23 cellular contexts compared by ENCODE assay signal in genomic region chr2:28343971-28344715, GRCh38. TPM values are rescaled to one million over a fixed set of nuclear protein-coding genes. Genes with fewer than 3 reads are reported as not detected.
DNase-seq lines count a peak whose midpoint lies in the region; ATAC-seq, FAIRE-seq and TF ChIP-seq lines count a peak whose summit lies in the region.
"Had no signal": no experiment of that assay in that cellular context is flagged by ENCODE, and none has a peak within 500 bp of the region (broad histone marks: within the 10 kb centered on the region; RNA-seq: fewer than 3 reads in every experiment).

No MANE protein-coding gene starts in this region.

- no peak overlapping the region for H2BK120ac ChIP-seq in trophoblast cell (ENCODE audit: insufficient read depth, low read length, poor library complexity)

- WGBS in trophoblast cell (ENCODE audit: extremely low coverage, insufficient coverage, insufficient read length) = no CpG with 5 or more reads among the region's 20 CpGs
- 89 to 93% (median 91%) methylated on average over 20 of the region's 20 CpGs for WGBS in small intestine, 3 donors

- no peak overlapping the region for H3K18ac ChIP-seq in trophoblast cell (ENCODE audit: low read length)

- no peak overlapping the region for H3K4ac ChIP-seq in trophoblast cell (ENCODE audit: low read depth, low read length)

- no peak for TF ChIP-seq POLR2A in uterus (IDR thresholded peaks at IDR 0.05)

- peaks cover 42% of the 10 kb centered on the region for H3K4me1 ChIP-seq in left ventricle myocardium inferior
- H3K4me1 ChIP-seq in right atrium auricular region = peaks cover 3 to 47% of the 10 kb centered on the region in 2 donors
- H3K4me1 ChIP-seq in left lung = peaks cover 3 to 16% of the 10 kb centered on the region in 2 donors
- H3K4me1 ChIP-seq in trophoblast cell (ENCODE audit: control insufficient read depth in 1 of 2, insufficient read depth in 2 of 2, low read length in 2 of 2) = peaks cover 25% of the 10 kb centered on the region in 2 experiments
- peaks cover 0 to 4% of the 10 kb centered on the region in 2 donors for H3K4me1 ChIP-seq in uterus
- H3K4me1 ChIP-seq in small intestine (ENCODE audit: control insufficient read depth in 2 of 2, insufficient read depth in 1 of 2, low read depth in 1 of 2, low read length in 1 of 2) = no peaks in the 10 kb centered on the region
- H3K4me1 ChIP-seq: colonic mucosa had no signal

- H4K12ac ChIP-seq in trophoblast cell (ENCODE audit: low read depth, low read length) = no peak overlapping the region

- no peak overlapping the region for H3K4me2 ChIP-seq in trophoblast cell (ENCODE audit: low read length)
- H3K4me2 ChIP-seq: GM23338 had no signal

- peaks cover 14% of the 10 kb centered on the region for H3K79me1 ChIP-seq in trophoblast cell (ENCODE audit: low read length)

- TF ChIP-seq CTCF in left ventricle myocardium inferior (IDR thresholded peaks at IDR 0.05; ENCODE audit: borderline replicate concordance) (no peak), right atrium auricular region (IDR thresholded peaks at IDR 0.05) (no peak), left lung (IDR thresholded peaks at IDR 0.05) (no peak), uterus (IDR thresholded peaks at IDR 0.05) (no peak)

- H3K23ac ChIP-seq in trophoblast cell (ENCODE audit: low read length) = no peak overlapping the region

- no peaks in the 10 kb centered on the region for H3K9me3 ChIP-seq in left ventricle myocardium inferior (replicated peaks)
- no peaks in the 10 kb centered on the region for H3K9me3 ChIP-seq in right atrium auricular region
- no peaks in the 10 kb centered on the region for H3K9me3 ChIP-seq in left lung
- no peaks in the 10 kb centered on the region for H3K9me3 ChIP-seq in trophoblast cell (ENCODE audit: insufficient read depth, low read depth, low read length)
- no peaks in the 10 kb centered on the region for H3K9me3 ChIP-seq in uterus
- no peaks in the 10 kb centered on the region for H3K9me3 ChIP-seq in small intestine (ENCODE audit: control insufficient read depth, low read depth)
- H3K9me3 ChIP-seq: colonic mucosa had no signal

- no peak overlapping the region for H3K9ac ChIP-seq in trophoblast cell (ENCODE audit: low read length)

- FAIRE-seq in small intestine (lab: Jason Lieb, UNC) = no peak
- FAIRE-seq: bronchial epithelial cell, GM18507, islet of Langerhans, K562 had no signal

- peak overlapping the region; percentile 8 for H4K8ac ChIP-seq in trophoblast cell (ENCODE audit: low read depth, low read length)

- ATAC-seq in left lung (no peak), HG03025 (IDR thresholded peaks at IDR 0.05; ENCODE audit: low FRiP score, unreplicated experiment) (no peak)
- ATAC-seq: GM23338, K562 had no signal

- no peak overlapping the region for H2AFZ ChIP-seq in trophoblast cell (ENCODE audit: insufficient read depth, low read length, poor library complexity)
- H2AFZ ChIP-seq: GM23338 had no signal

- H3K27ac ChIP-seq in left ventricle myocardium inferior (replicated peaks) (no peak overlapping the region), right atrium auricular region (no peak overlapping the region), left lung (no peak overlapping the region), trophoblast cell (ENCODE audit: low read depth, low read length) (no peak overlapping the region), uterus (peak overlapping the region; percentile 75), small intestine (ENCODE audit: low read depth in 1 of 2, low read length in 1 of 2) (no peak overlapping the region)
- H3K27ac ChIP-seq: colonic mucosa had no signal

- peak overlapping the region; percentile 37 for H4K91ac ChIP-seq in trophoblast cell (ENCODE audit: low read depth, low read length)

- H2BK5ac ChIP-seq in trophoblast cell (ENCODE audit: low read depth, low read length, poor library complexity) = no peak overlapping the region

- H3K79me2 ChIP-seq in trophoblast cell (ENCODE audit: control insufficient read depth, insufficient read depth, low read length, poor library complexity) = no peaks in the 10 kb centered on the region

- H2AK5ac ChIP-seq in trophoblast cell (ENCODE audit: low read length) = peak overlapping the region; percentile 9

- peak; percentile 6 for DNase-seq in left ventricle myocardium inferior
- DNase-seq in right atrium auricular region (ENCODE audit: low spot score) = no peak
- DNase-seq in left lung = peak; percentile 32 to 49
- DNase-seq in trophoblast cell = peak in 1 of 2 donors; percentile 25
- no peak for DNase-seq in uterus
- DNase-seq in small intestine = no peak
- no peak for DNase-seq in DMS 273 treated with DMSO at 0.1 percent for 48 hours (lab: John Stamatoyannopoulos, UW)
- DNase-seq: activated CD4-positive, alpha-beta T cell treated with anti-CD3 and anti-CD28 coated beads, Interleukin-2, amount 50 U/mL, for 48 hours; activated gamma-delta T cell; colonic mucosa; endodermal cell; mammary epithelial cell; MM.1S; NCI-H1436; NK-92 treated with Interleukin-12 subunit alpha and Interleukin-12 subunit beta, amount 100 ng/mL, for 24 hours; occipital lobe; T-helper 1 cell had no signal

- no peak overlapping the region for H3K14ac ChIP-seq in trophoblast cell (ENCODE audit: low read length)

- H3K27me3 ChIP-seq in left ventricle myocardium inferior (ENCODE audit: low read depth) = no peaks in the 10 kb centered on the region
- H3K27me3 ChIP-seq in right atrium auricular region = no peaks in the 10 kb centered on the region
- H3K27me3 ChIP-seq in left lung = no peaks in the 10 kb centered on the region
- H3K27me3 ChIP-seq in trophoblast cell (ENCODE audit: insufficient read depth, low read length) = no peaks in the 10 kb centered on the region
- no peaks in the 10 kb centered on the region for H3K27me3 ChIP-seq in uterus
- no peaks in the 10 kb centered on the region for H3K27me3 ChIP-seq in small intestine (ENCODE audit: control insufficient read depth in 2 of 2, insufficient read depth in 2 of 2, low read length in 2 of 2)
- H3K27me3 ChIP-seq: colonic mucosa had no signal

- H2BK12ac ChIP-seq in trophoblast cell (ENCODE audit: low read length) = peak overlapping the region; percentile 21

- intact Hi-C loops in left ventricle myocardium inferior (cut with micrococcal nuclease) = no loop called here
- intact Hi-C loops in left lung (cut with DNase I) = no loop called here
- intact Hi-C loops in uterus (cut with DNase I; ENCODE audit: low total_unique reads) = no loop called here

- H3K4me3 ChIP-seq in left ventricle myocardium inferior (no peak overlapping the region), right atrium auricular region (no peak overlapping the region), left lung (no peak overlapping the region), trophoblast cell (ENCODE audit: low read depth, low read length) (no peak overlapping the region), uterus (no peak overlapping the region), small intestine (ENCODE audit: low read depth in 1 of 2, low read length in 2 of 2) (no peak overlapping the region)
- H3K4me3 ChIP-seq: colonic mucosa, GM23338, K562 had no signal

- H3K36me3 ChIP-seq in left ventricle myocardium inferior (no peaks in the 10 kb centered on the region), right atrium auricular region (no peaks in the 10 kb centered on the region), left lung (no peaks in the 10 kb centered on the region), trophoblast cell (ENCODE audit: control insufficient read depth in 1 of 2, insufficient read depth in 2 of 2, low read length in 2 of 2) (no peaks in the 10 kb centered on the region), uterus (no peaks in the 10 kb centered on the region), small intestine (ENCODE audit: control insufficient read depth in 2 of 2, insufficient read depth in 2 of 2, low read length in 2 of 2) (no peaks in the 10 kb centered on the region)
- H3K36me3 ChIP-seq: colonic mucosa had no signal

RNA-seq across cellular contexts. Expression of gene FOSL2, which starts 48.5 kb away (rescaled TPM):
- total RNA-seq in left ventricle myocardium inferior = 50.2 TPM
- 100 to 1,000 TPM in 1 of 2 donors, 10 to 100 TPM in 1; 54.0 to 116 TPM for total RNA-seq in right atrium auricular region
- 100 to 1,000 TPM in 1 of 2 donors, 10 to 100 TPM in 1; 83.4 to 114 TPM for total RNA-seq in left lung
- polyA plus RNA-seq in trophoblast cell (2013) = 25.9 and 27.5 TPM in 2 replicates
- 100 to 1,000 TPM in 1 of 4 donors, 10 to 100 TPM in 3; 39.8 to 134 (median 58.7) TPM for total RNA-seq in uterus
- 10 to 100 TPM; 29.2 to 41.4 (median 40.0) TPM for polyA plus RNA-seq in small intestine

Comparison
In these comparisons a context has a peak if more than half of its experiments do, and no peak if none do; other contexts are left out.
1. DNase-seq: peak in left ventricle myocardium inferior (single experiment) and left lung (2 of 2); none in right atrium auricular region (single experiment), uterus (0 of 2), small intestine (single experiment) and DMS 273 treated with DMSO at 0.1 percent for 48 hours (single experiment).
2. H3K27ac ChIP-seq: peak in uterus (2 of 2); none in left ventricle myocardium inferior (single experiment), right atrium auricular region (0 of 2), left lung (0 of 2), trophoblast cell (single experiment) and small intestine (0 of 2).